10 cellular contexts compared by ENCODE assay signal in the genomic region with DNA sequence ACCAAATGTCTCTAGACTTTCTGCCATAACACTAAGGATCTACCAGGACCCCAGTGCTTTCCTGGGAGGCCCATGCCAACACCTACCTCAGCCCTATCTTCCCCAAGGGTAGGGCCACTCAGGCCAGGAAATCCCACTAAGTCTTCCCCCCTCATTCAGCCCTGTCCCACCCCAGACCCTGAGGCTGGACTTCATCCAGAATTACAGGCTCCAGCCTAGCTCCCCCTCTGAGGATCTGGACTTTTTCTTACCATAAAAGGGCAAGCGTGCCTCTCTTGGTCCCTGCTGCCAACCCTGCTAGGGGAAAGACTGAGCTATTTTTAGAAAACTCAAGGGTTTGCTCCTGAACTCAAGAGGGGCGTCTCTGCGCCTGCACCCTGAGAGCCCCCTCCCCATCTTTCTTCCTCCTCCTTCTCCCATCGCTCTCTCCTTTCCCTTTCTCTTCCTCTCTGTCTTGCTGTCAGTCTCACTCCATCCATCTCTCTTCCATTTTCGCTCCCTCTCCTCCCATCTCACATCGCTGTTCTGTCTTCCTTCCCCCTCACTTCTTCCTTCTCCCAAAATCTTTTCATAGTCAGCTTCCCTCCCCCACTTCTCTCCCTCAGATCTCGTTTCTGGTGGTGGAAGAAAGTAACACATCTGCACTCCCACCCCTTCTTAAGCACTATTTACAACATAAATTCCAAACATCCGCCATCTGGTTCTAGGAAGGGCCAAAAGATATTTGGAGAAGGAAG. TPM values are rescaled to one million over a fixed set of nuclear protein-coding genes. Genes with fewer than 3 reads are reported as not detected.
A peak's percentile ranks its signal among the peaks of the same experiment; 100 is the strongest.
DNase-seq lines count a peak whose midpoint lies in the region; TF ChIP-seq lines count a peak whose summit lies in the region.
"Had no signal": no experiment of that assay in that cellular context is flagged by ENCODE, and none has a peak within 500 bp of the region (broad histone marks: within the 10 kb centered on the region; RNA-seq: fewer than 3 reads in every experiment).

No MANE protein-coding gene starts in this region.

- H3K36me3 ChIP-seq in mesodermal cell (ENCODE audit: control insufficient read depth, insufficient read depth, low read length) (no peaks in the 10 kb centered on the region), tibial artery (peaks cover 89 to 98% (median 90%) of the 10 kb centered on the region in 3 donors)
- H3K36me3 ChIP-seq in effector memory CD4-positive, alpha-beta T cell (ENCODE audit: control insufficient read depth, insufficient read depth, low read length), result no peaks in the 10 kb centered on the region

- no peak overlapping the region for H3K4me3 ChIP-seq in mesodermal cell (ENCODE audit: extremely low read depth, insufficient read depth, low read length, poor library complexity, severe bottlenecking)
- H3K4me3 ChIP-seq in tibial artery, result peak overlapping the region; percentile 66 to 94
- H3K4me3 ChIP-seq in effector memory CD4-positive, alpha-beta T cell (ENCODE audit: insufficient read depth, low read depth, low read length, poor library complexity, severe bottlenecking), result no peak overlapping the region

- no peaks in the 10 kb centered on the region for H3K27me3 ChIP-seq in tibial artery
- H3K27me3 ChIP-seq in effector memory CD4-positive, alpha-beta T cell (replicated peaks; ENCODE audit: control insufficient read depth, insufficient read depth, low read length, poor library complexity, severe bottlenecking), result no peaks in the 10 kb centered on the region

- in situ Hi-C loops in KBM-7 (cut with MboI; ENCODE audit: low pct_unique_long_range_greater_than_20kb, low sequenced_read_pairs), result no loop called here

- TF ChIP-seq CTCF in tibial artery (IDR thresholded peaks at IDR 0.05), result no peak

- H3K4me1 ChIP-seq in mesodermal cell (ENCODE audit: control insufficient read depth, insufficient read depth, low read length, poor library complexity, severe bottlenecking) (peaks cover 56% of the 10 kb centered on the region), tibial artery (peaks cover 0 to 99% (median 73%) of the 10 kb centered on the region in 4 donors)
- no peaks in the 10 kb centered on the region for H3K4me1 ChIP-seq in effector memory CD4-positive, alpha-beta T cell (ENCODE audit: control insufficient read depth, insufficient read depth, low read length, poor library complexity, severe bottlenecking)

- H3K9me3 ChIP-seq in mesodermal cell (ENCODE audit: control insufficient read depth, low read length) (no peaks in the 10 kb centered on the region), tibial artery (no peaks in the 10 kb centered on the region)
- no peaks in the 10 kb centered on the region for H3K9me3 ChIP-seq in effector memory CD4-positive, alpha-beta T cell (ENCODE audit: control insufficient read depth, low read length)

- H3K27ac ChIP-seq in cingulate gyrus (ENCODE audit: low read depth, low read length), result peak overlapping the region; percentile 58
- peak overlapping the region; percentile 85 for H3K27ac ChIP-seq in mesodermal cell (ENCODE audit: low read depth, low read length, severe bottlenecking)
- H3K27ac ChIP-seq in tibial artery, result peak overlapping the region; percentile 90 to 98
- no peak overlapping the region for H3K27ac ChIP-seq in effector memory CD4-positive, alpha-beta T cell (ENCODE audit: insufficient read depth, low read length, poor library complexity, severe bottlenecking)

- 58 to 68% methylated on average over 5 to 6 of the region's 8 CpGs for WGBS in mesodermal cell (ENCODE audit: insufficient coverage in 2 of 2), 2 experiments

- peak; percentile 9 for DNase-seq in KBM-7
- DNase-seq in tibial artery, result peak in 1 of 2 donors; percentile 80
- DNase-seq in stimulated activated CD4-positive, alpha-beta T cell treated with anti-CD3 and anti-CD28 coated beads, Interleukin-2, amount 100 ng/mL, for 24 hours, result no peak
- DNase-seq in SHP77 treated with DMSO at 0.1 percent for 48 hours (lab: John Stamatoyannopoulos, UW), result no peak
- no peak for DNase-seq in effector memory CD4-positive, alpha-beta T cell
- DNase-seq: activated gamma-delta T cell treated with Interleukin-2 at 50 U/mL for 16 hours, islet precursor cell, RPMI8226 had no signal

- intact Hi-C loops in tibial artery (cut with DNase I; ENCODE audit: low total_unique reads), result no loop called here

RNA-seq across cellular contexts. Expression of a gene that starts 38.1 kb away (rescaled TPM):
- 1.7 TPM for polyA plus RNA-seq in mesodermal cell (2013, experiment 1 of 2)
- polyA plus RNA-seq in mesodermal cell (2013, experiment 2 of 2), result 1.0 TPM

RNA-seq across cellular contexts. Expression of a gene that starts 59.3 kb away (rescaled TPM):
- 13.9 TPM for polyA plus RNA-seq in mesodermal cell (2013, experiment 1 of 2)
- polyA plus RNA-seq in mesodermal cell (2013, experiment 2 of 2), result 13.2 TPM

Comparison
In these comparisons a context has a peak if more than half of its experiments do, and no peak if none do; other contexts are left out.
1. H3K4me3 ChIP-seq: peak in tibial artery (2 of 2); none in mesodermal cell (single experiment) and effector memory CD4-positive, alpha-beta T cell (single experiment).